In genomic region chr14:103679351-103679750, GRCh38 we compare ENCODE assay signal across 8 cellular contexts. TPM values are rescaled to one million over a fixed set of nuclear protein-coding genes. Genes with fewer than 3 reads are reported as not detected.
DNase-seq lines count a peak whose midpoint lies in the region; ATAC-seq and TF ChIP-seq lines count a peak whose summit lies in the region.

No MANE protein-coding gene starts in this region.

- intact Hi-C loops in left colon (cut with DNase I, micrococcal nuclease): no loop called here

- H3K36me3 ChIP-seq in HEK293 (ENCODE audit: control insufficient read depth in 2 of 2, insufficient read depth in 1 of 2, low read length in 2 of 2): peaks cover 75 to 93% of the 10 kb centered on the region in 2 experiments
- peaks cover 0 to 95% (median 11%) of the 10 kb centered on the region in 3 donors for H3K36me3 ChIP-seq in Peyer's patch

- TF ChIP-seq CTCF in HEK293 (tag by site-specific recombination; IDR thresholded peaks at IDR 0.05) (peak; percentile 61; the same call in 1 of the 2 replicates), Peyer's patch (IDR thresholded peaks at IDR 0.05) (peak; percentile 19 to 57 (median 41))

- ATAC-seq in left colon (peak; percentile 81), HG03565 (IDR thresholded peaks at IDR 0.05; ENCODE audit: unreplicated experiment) (no peak), GM18505 (IDR thresholded peaks at IDR 0.05; ENCODE audit: unreplicated experiment) (no peak)

- no peaks in the 10 kb centered on the region for H3K27me3 ChIP-seq in Peyer's patch

- H3K4me1 ChIP-seq in HEK293 (ENCODE audit: control insufficient read depth, insufficient read depth, low read length) (no peaks in the 10 kb centered on the region), Peyer's patch (no peaks in the 10 kb centered on the region)

- H3K4me3 ChIP-seq in HEK293 (ENCODE audit: low read depth, low read length) (no peak overlapping the region), Peyer's patch (no peak overlapping the region)

- POLR2A ChIA-PET in HEK293 (lab: Yijun Ruan, JAX): no interaction called here

- H3K27ac ChIP-seq in HEK293 (ENCODE audit: extremely low read depth, low read depth, low read length) (no peak overlapping the region), Peyer's patch (no peak overlapping the region)

- H3K9me3 ChIP-seq in HEK293 (ENCODE audit: control insufficient read depth, insufficient read depth, low read depth, low read length) (no peaks in the 10 kb centered on the region), Peyer's patch (no peaks in the 10 kb centered on the region)

- CTCF ChIA-PET in HEK293 (lab: Yijun Ruan, JAX): interaction anchor here (0.7 to 1.3 kb wide), 8 partner anchors 10 to 188 kb away, joined by 3 to 6 read pairs (median 3); no protein-coding TSS in a partner anchor

- TF ChIP-seq POLR2A in Peyer's patch (IDR thresholded peaks at IDR 0.05): no peak
- TF ChIP-seq POLR2A in GM18505 (IDR thresholded peaks at IDR 0.05; ENCODE audit: borderline replicate concordance, extremely low read depth, insufficient read depth, insufficient read length): no peak

- DNase-seq in GM03348 (ENCODE audit: low spot score) (peak; percentile 45), Peyer's patch (peak in 2 of 3 donors; percentile 65 to 80), amniotic epithelial cell (ENCODE audit: low read depth) (peak; percentile 53), left colon (peak in 1 of 2 donors; percentile 57)
- peak; percentile 6 for DNase-seq in stimulated activated naive CD4-positive, alpha-beta T cell treated with Interleukin-2 at 50 U/mL for 16 hours (lab: John Stamatoyannopoulos, UW)

TF ChIP-seq in HEK293, 187 proteins besides CTCF, POLR2A, EP300 and RAD21:
- TF ChIP-seq ZNF837 (tag by site-specific recombination; IDR thresholded peaks at IDR 0.05): no peak
- TF ChIP-seq ZBTB6 (tag by site-specific recombination; IDR thresholded peaks at IDR 0.05): peak; percentile 84
- TF ChIP-seq SP3 (tag by site-specific recombination; IDR thresholded peaks at IDR 0.05): no peak
- TF ChIP-seq OSR2 (tag by site-specific recombination; IDR thresholded peaks at IDR 0.05): no peak
- no peak for TF ChIP-seq ZNF449 (tag by site-specific recombination; IDR thresholded peaks at IDR 0.05)
- no peak for TF ChIP-seq TSHZ1 (tag by site-specific recombination; IDR thresholded peaks at IDR 0.05; ENCODE audit: borderline replicate concordance)
- TF ChIP-seq PRDM10 (tag by site-specific recombination; IDR thresholded peaks at IDR 0.05): peak; percentile 75
- no peak for TF ChIP-seq ZNF26 (tag by site-specific recombination; IDR thresholded peaks at IDR 0.05)
- TF ChIP-seq ZXDB (tag by site-specific recombination; IDR thresholded peaks at IDR 0.05): no peak
- no peak for TF ChIP-seq ZNF133 (tag by site-specific recombination; IDR thresholded peaks at IDR 0.05)
- no peak for TF ChIP-seq ZNF707 (tag by site-specific recombination; IDR thresholded peaks at IDR 0.05)

RNA-seq across cellular contexts. Expression of gene XRCC3, which starts 35.9 kb away (rescaled TPM):
- 10 to 100 TPM; 11.6 to 42.9 (median 16.2) TPM for total RNA-seq in Peyer's patch
- total RNA-seq in left colon: 10 to 100 TPM in 1 of 2 donors, 1 to 10 TPM in 1; 7.9 to 16.2 TPM

RNA-seq across cellular contexts. Expression of gene ZFYVE21, which starts 36.3 kb away (rescaled TPM):
- total RNA-seq in Peyer's patch (10 to 100 TPM; 40.3 to 81.2 (median 59.0) TPM), left colon (10 to 100 TPM; 51.2 to 54.9 TPM)

RNA-seq across cellular contexts. Expression of gene KLC1, which starts 50.3 kb away (rescaled TPM):
- total RNA-seq in Peyer's patch (100 to 1,000 TPM; 125 to 361 (median 270) TPM), left colon (10 to 100 TPM; 83.6 to 88.0 TPM)
